In the genomic region with DNA sequence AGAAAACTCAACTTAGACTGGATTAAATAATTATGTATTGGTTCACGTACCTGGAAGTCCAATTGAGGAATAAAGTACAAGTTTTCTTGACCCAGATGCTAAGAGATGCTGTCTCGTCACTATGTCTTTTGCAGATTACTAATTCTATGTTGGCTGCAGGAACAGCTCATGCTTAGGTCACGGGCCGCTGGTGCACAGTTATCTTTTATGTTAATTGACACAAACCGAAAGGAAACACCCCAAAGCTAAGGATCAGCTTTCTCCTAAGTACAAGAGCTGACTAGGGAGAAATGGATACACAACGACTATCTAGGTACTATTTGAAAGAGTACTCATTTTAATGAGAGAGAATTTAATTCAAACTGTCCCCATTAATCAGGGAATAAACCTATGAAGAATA, we compare ENCODE assay signal across 1 cellular context.
TF ChIP-seq lines count a peak whose summit lies in the region.

No MANE protein-coding gene starts in this region.

TF ChIP-seq in SK-N-SH treated with all-trans-retinoic acid at 6 μM for 48 hours, 23 proteins besides CTCF, POLR2A, EP300 and RAD21 (continued from another document):
- TF ChIP-seq, protein P1, sequence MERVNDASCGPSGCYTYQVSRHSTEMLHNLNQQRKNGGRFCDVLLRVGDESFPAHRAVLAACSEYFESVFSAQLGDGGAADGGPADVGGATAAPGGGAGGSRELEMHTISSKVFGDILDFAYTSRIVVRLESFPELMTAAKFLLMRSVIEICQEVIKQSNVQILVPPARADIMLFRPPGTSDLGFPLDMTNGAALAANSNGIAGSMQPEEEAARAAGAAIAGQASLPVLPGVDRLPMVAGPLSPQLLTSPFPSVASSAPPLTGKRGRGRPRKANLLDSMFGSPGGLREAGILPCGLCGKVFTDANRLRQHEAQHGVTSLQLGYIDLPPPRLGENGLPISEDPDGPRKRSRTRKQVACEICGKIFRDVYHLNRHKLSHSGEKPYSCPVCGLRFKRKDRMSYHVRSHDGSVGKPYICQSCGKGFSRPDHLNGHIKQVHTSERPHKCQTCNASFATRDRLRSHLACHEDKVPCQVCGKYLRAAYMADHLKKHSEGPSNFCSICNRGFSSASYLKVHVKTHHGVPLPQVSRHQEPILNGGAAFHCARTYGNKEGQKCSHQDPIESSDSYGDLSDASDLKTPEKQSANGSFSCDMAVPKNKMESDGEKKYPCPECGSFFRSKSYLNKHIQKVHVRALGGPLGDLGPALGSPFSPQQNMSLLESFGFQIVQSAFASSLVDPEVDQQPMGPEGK (CRISPR knock-in tag; IDR thresholded peaks at IDR 0.05; ENCODE audit: borderline replicate concordance), result no peak
- TF ChIP-seq TOX (CRISPR knock-in tag; IDR thresholded peaks at IDR 0.05; ENCODE audit: borderline replicate concordance) (no peak), ZFP3 (CRISPR knock-in tag; IDR thresholded peaks at IDR 0.05) (no peak), ZC3H10 (CRISPR knock-in tag; IDR thresholded peaks at IDR 0.05) (no peak), PPARA (CRISPR knock-in tag; IDR thresholded peaks at IDR 0.05; ENCODE audit: borderline replicate concordance) (no peak), GLIS3 (CRISPR knock-in tag; IDR thresholded peaks at IDR 0.05) (no peak), OSR1 (CRISPR knock-in tag; IDR thresholded peaks at IDR 0.05) (no peak), ZNF565 (CRISPR knock-in tag; conservative IDR thresholded peaks at IDR 0.05; ENCODE audit: low read depth) (no peak)
- TF ChIP-seq, protein P2, sequence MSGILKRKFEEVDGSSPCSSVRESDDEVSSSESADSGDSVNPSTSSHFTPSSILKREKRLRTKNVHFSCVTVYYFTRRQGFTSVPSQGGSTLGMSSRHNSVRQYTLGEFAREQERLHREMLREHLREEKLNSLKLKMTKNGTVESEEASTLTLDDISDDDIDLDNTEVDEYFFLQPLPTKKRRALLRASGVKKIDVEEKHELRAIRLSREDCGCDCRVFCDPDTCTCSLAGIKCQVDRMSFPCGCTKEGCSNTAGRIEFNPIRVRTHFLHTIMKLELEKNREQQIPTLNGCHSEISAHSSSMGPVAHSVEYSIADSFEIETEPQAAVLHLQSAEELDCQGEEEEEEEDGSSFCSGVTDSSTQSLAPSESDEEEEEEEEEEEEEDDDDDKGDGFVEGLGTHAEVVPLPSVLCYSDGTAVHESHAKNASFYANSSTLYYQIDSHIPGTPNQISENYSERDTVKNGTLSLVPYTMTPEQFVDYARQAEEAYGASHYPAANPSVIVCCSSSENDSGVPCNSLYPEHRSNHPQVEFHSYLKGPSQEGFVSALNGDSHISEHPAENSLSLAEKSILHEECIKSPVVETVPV (CRISPR knock-in tag; IDR thresholded peaks at IDR 0.05), result no peak
- TF ChIP-seq, protein P3, sequence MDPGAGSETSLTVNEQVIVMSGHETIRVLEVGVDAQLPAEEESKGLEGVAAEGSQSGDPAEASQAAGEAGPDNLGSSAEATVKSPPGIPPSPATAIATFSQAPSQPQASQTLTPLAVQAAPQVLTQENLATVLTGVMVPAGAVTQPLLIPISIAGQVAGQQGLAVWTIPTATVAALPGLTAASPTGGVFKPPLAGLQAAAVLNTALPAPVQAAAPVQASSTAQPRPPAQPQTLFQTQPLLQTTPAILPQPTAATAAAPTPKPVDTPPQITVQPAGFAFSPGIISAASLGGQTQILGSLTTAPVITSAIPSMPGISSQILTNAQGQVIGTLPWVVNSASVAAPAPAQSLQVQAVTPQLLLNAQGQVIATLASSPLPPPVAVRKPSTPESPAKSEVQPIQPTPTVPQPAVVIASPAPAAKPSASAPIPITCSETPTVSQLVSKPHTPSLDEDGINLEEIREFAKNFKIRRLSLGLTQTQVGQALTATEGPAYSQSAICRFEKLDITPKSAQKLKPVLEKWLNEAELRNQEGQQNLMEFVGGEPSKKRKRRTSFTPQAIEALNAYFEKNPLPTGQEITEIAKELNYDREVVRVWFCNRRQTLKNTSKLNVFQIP (CRISPR knock-in tag; IDR thresholded peaks at IDR 0.05; ENCODE audit: borderline replicate concordance, low read depth), result no peak
